In the genomic region with DNA sequence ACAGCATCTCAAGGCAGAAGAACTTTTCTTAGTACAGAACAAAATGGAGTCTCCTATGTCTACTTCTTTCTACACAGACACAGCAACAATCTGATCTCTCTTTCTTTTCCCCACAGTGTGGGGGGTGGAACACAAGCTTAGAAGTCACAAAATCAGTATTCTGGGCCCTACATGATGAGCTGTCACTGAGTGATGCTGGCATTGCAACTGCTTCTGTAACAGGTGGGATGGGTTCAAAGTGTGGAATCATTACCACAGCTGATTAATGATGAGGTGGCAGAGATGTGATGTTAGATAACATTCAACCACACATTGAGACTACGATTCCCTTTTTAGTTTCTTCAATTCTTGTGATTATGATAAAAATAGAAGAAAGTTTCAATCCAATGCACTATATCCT, we compare ENCODE assay signal across 8 cellular contexts. TPM values are rescaled to one million over a fixed set of nuclear protein-coding genes. Genes with fewer than 3 reads are reported as not detected.
DNase-seq lines count a peak whose midpoint lies in the region; ATAC-seq and TF ChIP-seq lines count a peak whose summit lies in the region.
"Not testable (repeated sequence)": the region's sequence is repeated elsewhere in the genome, so short reads cannot be mapped to it uniquely, and the experiment has no call there.

No MANE protein-coding gene starts in this region.

- H3K27me3 Mint-ChIP-seq in effector memory CD8-positive, alpha-beta T cell: not testable (repeated sequence)

- not testable (repeated sequence) for H3K9me3 ChIP-seq in HEK293 (ENCODE audit: control insufficient read depth, insufficient read depth, low read depth, low read length)

- not testable (repeated sequence) for H3K36me3 Mint-ChIP-seq in effector memory CD8-positive, alpha-beta T cell (ENCODE audit: insufficient read depth)

- not testable (repeated sequence) for H3K4me3 ChIP-seq in HEK293 (ENCODE audit: low read depth, low read length)

- H3K27ac ChIP-seq in HEK293 (ENCODE audit: extremely low read depth, low read depth, low read length): not testable (repeated sequence)

- CTCF ChIA-PET in HEK293 (lab: Yijun Ruan, JAX): interaction anchor here (0.6 to 1.0 kb wide), 2 partner anchors 16 to 158 kb away, joined by 3 to 5 read pairs; no protein-coding TSS in a partner anchor

- POLR2A ChIA-PET in HEK293 (lab: Yijun Ruan, JAX): interaction anchor here (0.6 to 0.7 kb wide), 2 partner anchors 284 to 794 kb away, joined by 3 to 4 read pairs; no protein-coding TSS in a partner anchor

- H3K4me1 ChIP-seq in HEK293 (ENCODE audit: control insufficient read depth, insufficient read depth, low read length): not testable (repeated sequence)

- ATAC-seq in effector memory CD8-positive, alpha-beta T cell (replicated peaks): peak; percentile 45

- H3K9me3 Mint-ChIP-seq in effector memory CD8-positive, alpha-beta T cell: not testable (repeated sequence)

- not testable (repeated sequence) for H3K4me3 Mint-ChIP-seq in effector memory CD8-positive, alpha-beta T cell

- H3K36me3 ChIP-seq in HEK293 (ENCODE audit: control insufficient read depth in 2 of 2, insufficient read depth in 1 of 2, low read length in 2 of 2): not testable (repeated sequence)

- DNase-seq in A172 (ENCODE audit: low spot score) (peak; percentile 38), SW480 (ENCODE audit: low spot score) (peak; percentile 68), myocyte (ENCODE audit: low read depth) (peak; percentile 47)
- DNase-seq in activated CD4-positive, alpha-beta T cell treated with anti-CD3 and anti-CD28 coated beads, Interleukin-2, amount 50 U/mL, for 48 hours: peak; percentile 43 to 65
- DNase-seq in activated naive CD4-positive, alpha-beta T cell treated with Interleukin-2 at 50 U/mL for 16 hours: peak; percentile 62
- DNase-seq in effector memory CD8-positive, alpha-beta T cell: not testable (repeated sequence)
- peak; percentile 29 to 71 for DNase-seq in stimulated activated CD4-positive, alpha-beta T cell treated with anti-CD3 and anti-CD28 coated beads, Interleukin-4, amount 100 ng/mL, for 4 hours

- not testable (repeated sequence) for TF ChIP-seq CTCF in HEK293 (tag by site-specific recombination; IDR thresholded peaks at IDR 0.05)

- peak overlapping the region in 1 of 2 donors; percentile 21 for H3K27ac Mint-ChIP-seq in effector memory CD8-positive, alpha-beta T cell

- peaks cover 7 to 20% of the 10 kb centered on the region in 2 donors for H3K4me1 Mint-ChIP-seq in effector memory CD8-positive, alpha-beta T cell (ENCODE audit: low read depth in 2 of 2)

TF ChIP-seq in HEK293, 187 proteins besides CTCF, POLR2A, EP300 and RAD21:
- TF ChIP-seq SCRT2 (tag by site-specific recombination; IDR thresholded peaks at IDR 0.05): 0 out of 2 replicates have a peak, but pooled peaks have one; percentile 34

RNA-seq across cellular contexts. Expression of gene LRRC37A, which starts 10.5 kb away (rescaled TPM):
- total RNA-seq in A172 (2014; rRNA removed; shearing (Covaris generic)): 0.10 TPM in 1 of 2 replicates, not detected in the other
- total RNA-seq in myocyte: 1.1 and 1.5 TPM in 2 replicates
- 1.3 TPM for polyA plus RNA-seq in myocyte (2012)
